ENCODE assay signal across 8 cellular contexts in the genomic region with DNA sequence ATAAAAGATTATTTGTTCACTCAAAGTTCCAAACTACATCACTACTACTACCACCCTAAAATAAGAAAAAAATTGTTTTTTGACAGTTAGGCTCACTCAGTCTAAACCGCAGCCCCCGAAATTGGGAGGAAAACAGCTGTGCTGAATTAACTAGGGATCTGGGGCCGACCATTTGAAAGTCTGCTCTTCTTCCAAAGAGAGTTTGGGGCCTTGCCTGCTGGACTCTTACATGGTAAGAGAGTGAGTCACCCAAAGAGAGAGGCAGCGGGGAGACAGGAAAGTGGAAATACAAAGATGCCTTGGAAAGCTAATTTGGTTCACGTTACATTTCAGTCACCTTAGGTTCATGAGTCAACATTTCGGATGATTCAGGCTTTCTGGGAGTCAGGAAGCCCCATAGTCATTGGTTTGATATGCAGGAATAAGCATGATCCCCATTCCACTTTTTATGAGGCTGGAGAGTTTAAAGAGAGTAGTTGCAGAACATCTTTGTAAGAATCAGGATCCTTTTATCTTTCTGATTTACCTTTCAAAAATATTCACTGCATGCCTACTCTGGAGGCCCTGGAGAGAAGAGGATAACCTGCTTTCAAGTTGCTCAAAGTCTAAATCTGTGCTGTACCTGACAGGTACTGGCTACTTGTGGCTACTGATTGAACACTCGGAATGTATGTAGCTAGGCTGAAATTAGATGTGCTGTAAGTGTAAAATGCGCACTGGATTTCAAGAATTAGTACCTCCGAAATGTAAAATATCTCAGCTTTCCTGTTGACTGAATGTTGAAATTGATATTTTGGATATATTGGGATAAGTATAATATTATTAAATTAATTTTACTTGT. TPM values are rescaled to one million over a fixed set of nuclear protein-coding genes. Genes with fewer than 3 reads are reported as not detected.
DNase-seq lines count a peak whose midpoint lies in the region; ATAC-seq and TF ChIP-seq lines count a peak whose summit lies in the region.

No MANE protein-coding gene starts in this region.

- no peaks in the 10 kb centered on the region for H3K9me2 ChIP-seq in GM23338 (ENCODE audit: insufficient read depth)
- no peaks in the 10 kb centered on the region for H3K9me2 ChIP-seq in PC-9 (ENCODE audit: insufficient read depth)

- CTCF ChIA-PET in PC-9 (lab: Charles Lee) = interaction anchor here (0.6 to 1.0 kb wide), 3 partner anchors 112 to 115 kb away, joined by 3 to 4 read pairs (median 4); no protein-coding TSS in a partner anchor

- H3K9me3 ChIP-seq in PC-9 (ENCODE audit: insufficient read depth, low read depth) = no peaks in the 10 kb centered on the region
- H3K9me3 ChIP-seq in cardiac muscle cell (ENCODE audit: low read depth) = no peaks in the 10 kb centered on the region

- in situ Hi-C loops in GM13976 (cut with MboI; ENCODE audit: low sequenced_read_pairs, unreplicated experiment) = no loop called here

- TF ChIP-seq CTCF in GM23338 (conservative IDR thresholded peaks at IDR 0.05; ENCODE audit: low read depth in 2 of 2) (no peak), PC-9 (conservative IDR thresholded peaks at IDR 0.05) (0 out of 2 replicates have a peak, but pooled peaks have one; percentile 4), cardiac muscle cell (IDR thresholded peaks at IDR 0.05; ENCODE audit: low read depth, low read length) (no peak), osteocyte (IDR thresholded peaks at IDR 0.05) (no peak), GM13976 (IDR thresholded peaks at IDR 0.05; ENCODE audit: borderline replicate concordance, control extremely low read depth, extremely low read depth, insufficient read depth, missing control alignments) (no peak)

- peaks cover 33% of the 10 kb centered on the region for H3K4me1 ChIP-seq in GM23338 (ENCODE audit: insufficient read depth)
- H3K4me1 ChIP-seq in PC-9 (replicated peaks; ENCODE audit: insufficient read depth) = peaks cover 32% of the 10 kb centered on the region
- peaks cover 19% of the 10 kb centered on the region for H3K4me1 ChIP-seq in cardiac muscle cell (ENCODE audit: low read depth)

- H3K27ac Mint-ChIP-seq in GM23338 = peak overlapping the region; percentile 97
- peak overlapping the region; percentile 100 for H3K27ac Mint-ChIP-seq in osteocyte (ENCODE audit: unreplicated experiment)

- intact Hi-C loops in PC-9 (cut with micrococcal nuclease; ENCODE audit: unreplicated experiment) = loop anchor here (1.0 to 2.0 kb wide), 5 partner anchors 58 to 566 kb away; partner anchors contain the start of genes EML6 and PPP4R3B

- H4K20me1 ChIP-seq in GM23338 (replicated peaks; ENCODE audit: insufficient read depth) = peaks cover 16% of the 10 kb centered on the region
- H4K20me1 ChIP-seq in PC-9 (ENCODE audit: insufficient read depth) = peaks cover 27% of the 10 kb centered on the region

- H3K4me1 Mint-ChIP-seq in GM23338 = peaks cover 27% of the 10 kb centered on the region
- H3K4me1 Mint-ChIP-seq in osteocyte (ENCODE audit: unreplicated experiment) = peaks cover 36% of the 10 kb centered on the region

- H3K9me3 Mint-ChIP-seq in GM23338 (no peaks in the 10 kb centered on the region), osteocyte (ENCODE audit: unreplicated experiment) (no peaks in the 10 kb centered on the region)

- H2AFZ ChIP-seq in GM23338 (0 out of 2 replicates have a peak overlapping the region, but pooled peaks have one; percentile 10), PC-9 (peak overlapping the region; percentile 45; the same call in 1 of the 2 replicates)

- H3K79me2 ChIP-seq in GM23338 (replicated peaks; ENCODE audit: insufficient read depth) (peaks cover 33% of the 10 kb centered on the region), PC-9 (ENCODE audit: low read depth) (peaks cover 68% of the 10 kb centered on the region)

- H3K36me3 Mint-ChIP-seq in GM23338 (ENCODE audit: low read depth) (peaks cover 10% of the 10 kb centered on the region; the same call in 1 of the 3 replicates), osteocyte (ENCODE audit: unreplicated experiment) (peaks cover 4% of the 10 kb centered on the region)

- TSS peak; percentile 69 for BruUV-seq in PC-9 (replicated peaks; lab: Mats Ljungman, UMichigan)

- DNase-seq in AG20443 (ENCODE audit: low spot score) (peak; percentile 84), GM23338 (ENCODE audit: low spot score) (peak; percentile 71), PC-9 (peak; percentile 77 to 100), cardiac muscle cell (ENCODE audit: low read depth in 1 of 2, low spot score in 1 of 2) (peak; percentile 48 to 98), osteocyte (ENCODE audit: extremely low spot score, unreplicated experiment) (no peak), GM13976 (ENCODE audit: low spot score) (no peak), cortex of kidney (lab: John Stamatoyannopoulos, UW) (no peak)

- ATAC-seq in GM23338 = peak; percentile 0; the same call in 2 of the 3 replicates

- peak overlapping the region; percentile 91 for H3K27ac ChIP-seq in GM23338 (ENCODE audit: low read depth)
- H3K27ac ChIP-seq in PC-9 = peak overlapping the region; percentile 96
- peak overlapping the region; percentile 93 for H3K27ac ChIP-seq in adipose tissue (ENCODE audit: low read depth, low read length)
- H3K27ac ChIP-seq in cardiac muscle cell = peak overlapping the region; percentile 85

- 20 to 22% (median 20%) methylated on average over 9 of the region's 9 CpGs for WGBS in adipose tissue, 3 donors

- H3K4me3 Mint-ChIP-seq in GM23338 (peak overlapping the region; percentile 97), osteocyte (ENCODE audit: unreplicated experiment) (peak overlapping the region; percentile 99)

- POLR2A ChIA-PET in PC-9 (lab: Charles Lee; ENCODE audit: unreplicated experiment) = interaction anchor here (0.5 to 2.6 kb wide), 26 partner anchors 11 to 940 kb away, joined by 3 to 20 read pairs (median 4); partner anchors contain the start of gene CFAP36

- H3K4me2 ChIP-seq in GM23338 = peak overlapping the region; percentile 74
- H3K4me2 ChIP-seq in PC-9 = peak overlapping the region; percentile 78

- H3K4me3 ChIP-seq in GM23338 (peak overlapping the region; percentile 57), PC-9 (peak overlapping the region; percentile 93), cardiac muscle cell (peak overlapping the region; percentile 78)

- H3F3A ChIP-seq in GM23338 (replicated peaks; ENCODE audit: low read depth) (no peaks in the 10 kb centered on the region; the same call in 1 of the 2 replicates), PC-9 (ENCODE audit: insufficient read depth, low read depth) (peaks cover 58% of the 10 kb centered on the region)

- H3K27me3 ChIP-seq in GM23338 (ENCODE audit: insufficient read depth) (no peaks in the 10 kb centered on the region), PC-9 (ENCODE audit: insufficient read depth, low read depth) (no peaks in the 10 kb centered on the region), cardiac muscle cell (no peaks in the 10 kb centered on the region)

- H3K36me3 ChIP-seq in GM23338 (ENCODE audit: insufficient read depth) = no peaks in the 10 kb centered on the region; the same call in 1 of the 2 replicates
- H3K36me3 ChIP-seq in PC-9 (ENCODE audit: low read depth) = peaks cover 29% of the 10 kb centered on the region
- no peaks in the 10 kb centered on the region for H3K36me3 ChIP-seq in cardiac muscle cell

- H3K27me3 Mint-ChIP-seq in GM23338 (ENCODE audit: insufficient read depth, low read depth, poor library complexity) = peaks cover 21% of the 10 kb centered on the region
- H3K27me3 Mint-ChIP-seq in osteocyte (ENCODE audit: unreplicated experiment) = no peaks in the 10 kb centered on the region

TF ChIP-seq in GM23338, 12 proteins besides CTCF, POLR2A, EP300 and RAD21 (continues in another document):
- TF ChIP-seq REST (IDR thresholded peaks at IDR 0.05; ENCODE audit: unreplicated experiment) = no peak
- TF ChIP-seq POLR2AphosphoS5 (IDR thresholded peaks at IDR 0.05; ENCODE audit: low read depth) = no peak
- no peak for TF ChIP-seq EZH2 (IDR thresholded peaks at IDR 0.05; ENCODE audit: low read depth, unreplicated experiment)
- no peak for TF ChIP-seq NANOG (IDR thresholded peaks at IDR 0.05; ENCODE audit: borderline replicate concordance)
- no peak for TF ChIP-seq JUNB (IDR thresholded peaks at IDR 0.05; ENCODE audit: unreplicated experiment)
- TF ChIP-seq EZH2phosphoT487 (IDR thresholded peaks at IDR 0.05; ENCODE audit: unreplicated experiment) = no peak
- no peak for TF ChIP-seq STAT1 (IDR thresholded peaks at IDR 0.05; ENCODE audit: unreplicated experiment)
- TF ChIP-seq CREB1 (CRISPR knock-in tag; IDR thresholded peaks at IDR 0.05; ENCODE audit: low read depth) = no peak

RNA-seq across cellular contexts. Expression of gene RTN4, which starts 1.0 kb away (rescaled TPM):
- 221 and 244 TPM in 2 replicates for total RNA-seq in GM23338 (2014; rRNA removed; shearing (Covaris generic))
- polyA plus RNA-seq in GM23338 (2016; fragmentation: Nextera tagmentation; extraction: Ambion mirVana) (218 and 221 TPM in 2 replicates), adipose tissue (100 to 1,000 TPM; 103 to 576 (median 221) TPM), cardiac muscle cell (205 and 223 TPM in 2 replicates)
- total RNA-seq in PC-9 (2021) (342 and 343 TPM in 2 replicates), cardiac muscle cell (164 and 186 TPM in 2 replicates), osteocyte (532 and 603 TPM in 2 replicates)

Comparison
In these comparisons a context has a peak if more than half of its experiments do, and no peak if none do; other contexts are left out.
1. DNase-seq: peak in AG20443 (single experiment), GM23338 (single experiment), PC-9 (2 of 2) and cardiac muscle cell (2 of 2); none in osteocyte (single experiment), GM13976 (single experiment) and cortex of kidney (single experiment).
2. Peak in every context shown above with its lines, with median percentiles within 50 percentile points of each other: H3K27ac ChIP-seq and H3K4me3 ChIP-seq.